ENCODE assay signal across 22 cellular contexts in genomic region chr2:2808551-2809058, GRCh38.
"Had no signal": no experiment of that assay in that cellular context is flagged by ENCODE, and none has a peak within 500 bp of the region (broad histone marks: within the 10 kb centered on the region; RNA-seq: fewer than 3 reads in every experiment).

No MANE protein-coding gene starts in this region.

- H3K36me3 ChIP-seq: heart left ventricle, left lung, neural progenitor cell, neutrophil, ovary, suprapubic skin, thoracic aorta, tibial artery, upper lobe of right lung had no signal

- H3K9me3 ChIP-seq: neutrophil, ovary, suprapubic skin, thoracic aorta had no signal

- H3K4me1 ChIP-seq: heart left ventricle, left lung, neural progenitor cell, suprapubic skin, tibial artery, upper lobe of right lung had no signal

- H3K4me3 ChIP-seq: heart left ventricle, left lung, lung, neural progenitor cell, ovary, skin epidermis, suprapubic skin, thoracic aorta, tibial artery, upper lobe of right lung had no signal

- ATAC-seq: heart left ventricle; left colon; left lung; natural killer cell; right cardiac atrium; sciatic nerve; stimulated activated effector memory CD8-positive, alpha-beta T cell treated with anti-CD3 and anti-CD28 coated beads, Interleukin-12 subunit alpha, Interleukin-12 subunit beta, amount 100 ng/mL, for 72 hours; upper lobe of right lung had no signal

- DNase-seq: heart left ventricle; left colon; left lung; mesendoderm; naive B cell; natural killer cell; nephron progenitor cell; ovary; right cardiac atrium; stimulated activated CD4-positive, alpha-beta T cell treated with anti-CD3 and anti-CD28 coated beads, Interleukin-4, amount 100 ng/mL, for 24 hours; stimulated activated naive CD4-positive, alpha-beta T cell; tibial artery; trophoblast cell; upper lobe of right lung had no signal

- H3K27ac ChIP-seq: heart left ventricle, left lung, neural progenitor cell, neutrophil, ovary, skin epidermis, suprapubic skin, thoracic aorta, tibial artery, upper lobe of right lung had no signal

- H3K27me3 ChIP-seq: left lung, neural progenitor cell, neutrophil, ovary, suprapubic skin, tibial artery, upper lobe of right lung had no signal
